8 cellular contexts compared by ENCODE assay signal in genomic region chr2:46876741-46877384, GRCh38. TPM values are rescaled to one million over a fixed set of nuclear protein-coding genes. Genes with fewer than 3 reads are reported as not detected.
A peak's percentile ranks its signal among the peaks of the same experiment; 100 is the strongest.
DNase-seq lines count a peak whose midpoint lies in the region; ATAC-seq and TF ChIP-seq lines count a peak whose summit lies in the region.

No MANE protein-coding gene starts in this region.

- no peak overlapping the region for H3K4me2 ChIP-seq in MM.1S (ENCODE audit: low read depth, low read length)

- peak; percentile 20; the same call in 1 of the 2 replicates for TF ChIP-seq CTCF in MM.1S (IDR thresholded peaks at IDR 0.05; ENCODE audit: low read length)
- TF ChIP-seq CTCF in foreskin keratinocyte (conservative IDR thresholded peaks at IDR 0.05), result peak; percentile 94

- H3K9ac ChIP-seq in MM.1S (ENCODE audit: low read length), result no peak overlapping the region

- no peak overlapping the region for H2AFZ ChIP-seq in MM.1S (ENCODE audit: low read length)

- H3K4me3 ChIP-seq in MM.1S (ENCODE audit: low read length), result no peak overlapping the region
- H3K4me3 ChIP-seq in CD8-positive, alpha-beta memory T cell (ENCODE audit: low read length), result no peak overlapping the region

- H3K9me3 Mint-ChIP-seq in CD8-positive, alpha-beta memory T cell, result no peaks in the 10 kb centered on the region

- peaks cover 10% of the 10 kb centered on the region for H3K4me1 ChIP-seq in MM.1S (ENCODE audit: low read length)
- peaks cover 11% of the 10 kb centered on the region for H3K4me1 ChIP-seq in foreskin keratinocyte
- no peaks in the 10 kb centered on the region for H3K4me1 ChIP-seq in CD8-positive, alpha-beta memory T cell (ENCODE audit: insufficient read depth, low read length)

- peaks cover 77% of the 10 kb centered on the region for H3K27me3 ChIP-seq in MM.1S (replicated peaks; ENCODE audit: insufficient read depth, low read length)
- H3K27me3 ChIP-seq in foreskin keratinocyte, result peaks cover 14% of the 10 kb centered on the region
- H3K27me3 ChIP-seq in CD8-positive, alpha-beta memory T cell (ENCODE audit: insufficient read depth, low read length, poor library complexity, severe bottlenecking), result no peaks in the 10 kb centered on the region

- CTCF ChIA-PET in CD8-positive, alpha-beta memory T cell (lab: Charles Lee), result no interaction called here

- peaks cover 15% of the 10 kb centered on the region for H3F3A ChIP-seq in MM.1S (ENCODE audit: insufficient read depth, low read length)

- DNase-seq in DMS79 treated with DMSO at 0.1 percent for 48 hours (lab: John Stamatoyannopoulos, UW) (peak; percentile 47), MM.1S (peak; percentile 46), T-helper 17 cell (no peak), foreskin keratinocyte (peak; percentile 54 to 77), renal cortical epithelial cell (ENCODE audit: low read depth) (peak; percentile 82), HK-2 (ENCODE audit: unreplicated experiment) (no peak)
- no peak for DNase-seq in CD8-positive, alpha-beta memory T cell

- H3K4me3 Mint-ChIP-seq in T-helper 17 cell, result no peak overlapping the region
- H3K4me3 Mint-ChIP-seq in CD8-positive, alpha-beta memory T cell, result no peak overlapping the region

- H4K20me1 ChIP-seq in MM.1S (ENCODE audit: insufficient read depth, low read length), result peaks cover 12% of the 10 kb centered on the region

- H3K4me1 Mint-ChIP-seq in T-helper 17 cell, result peaks cover 5% of the 10 kb centered on the region
- H3K4me1 Mint-ChIP-seq in CD8-positive, alpha-beta memory T cell, result no peaks in the 10 kb centered on the region

- H3K9me3 ChIP-seq in MM.1S (replicated peaks; ENCODE audit: insufficient read depth, low read length), result no peaks in the 10 kb centered on the region
- H3K9me3 ChIP-seq in T-helper 17 cell (ENCODE audit: control insufficient read depth, low read length, poor library complexity, severe bottlenecking), result no peaks in the 10 kb centered on the region
- no peaks in the 10 kb centered on the region for H3K9me3 ChIP-seq in CD8-positive, alpha-beta memory T cell (ENCODE audit: low read length)

- no peak overlapping the region for H3K27ac Mint-ChIP-seq in T-helper 17 cell
- no peak overlapping the region for H3K27ac Mint-ChIP-seq in CD8-positive, alpha-beta memory T cell

- H3K27me3 Mint-ChIP-seq in T-helper 17 cell, result peaks cover 27% of the 10 kb centered on the region
- H3K27me3 Mint-ChIP-seq in CD8-positive, alpha-beta memory T cell, result peaks cover 2 to 17% of the 10 kb centered on the region in 2 donors

- H3K36me3 ChIP-seq in MM.1S (replicated peaks; ENCODE audit: insufficient read depth, low read length), result no peaks in the 10 kb centered on the region
- no peaks in the 10 kb centered on the region for H3K36me3 ChIP-seq in CD8-positive, alpha-beta memory T cell (ENCODE audit: insufficient read depth, low read length)

- no peaks in the 10 kb centered on the region for H3K36me3 Mint-ChIP-seq in T-helper 17 cell (ENCODE audit: low read depth)
- no peaks in the 10 kb centered on the region for H3K36me3 Mint-ChIP-seq in CD8-positive, alpha-beta memory T cell

- no peak overlapping the region for H3K27ac ChIP-seq in MM.1S (ENCODE audit: low read length)
- no peak overlapping the region for H3K27ac ChIP-seq in foreskin keratinocyte
- no peak overlapping the region for H3K27ac ChIP-seq in CD8-positive, alpha-beta memory T cell (ENCODE audit: low read depth, low read length)

- POLR2A ChIA-PET in CD8-positive, alpha-beta memory T cell (lab: Charles Lee), result no interaction called here

- no peaks in the 10 kb centered on the region for H3K79me2 ChIP-seq in MM.1S (ENCODE audit: low read length)

- ATAC-seq in T-helper 17 cell (peak; percentile 50), foreskin keratinocyte (peak; percentile 40), HG03280 (IDR thresholded peaks at IDR 0.05; ENCODE audit: unreplicated experiment) (no peak)

- no peaks in the 10 kb centered on the region for H3K9me2 ChIP-seq in MM.1S (replicated peaks; ENCODE audit: insufficient read depth, low read length)

RNA-seq across cellular contexts. Expression of gene MCFD2, which starts 38.7 kb away (rescaled TPM):
- total RNA-seq in T-helper 17 cell (10 to 100 TPM; 29.0 to 41.9 TPM), foreskin keratinocyte (74.7 and 83.4 TPM in 2 replicates), renal cortical epithelial cell (90.1 and 103 TPM in 2 replicates)
- 36.6 and 45.8 TPM in 2 replicates for polyA plus RNA-seq in foreskin keratinocyte
- total RNA-seq in CD8-positive, alpha-beta memory T cell, result 10 to 100 TPM; 37.2 to 40.0 TPM
- polyA plus RNA-seq in CD8-positive, alpha-beta memory T cell, result 22.7 TPM

Comparison
In these comparisons a context has a peak if more than half of its experiments do, and no peak if none do; other contexts are left out.
1. DNase-seq: peak in DMS79 treated with DMSO at 0.1 percent for 48 hours (single experiment), MM.1S (single experiment), foreskin keratinocyte (2 of 2) and renal cortical epithelial cell (single experiment); none in T-helper 17 cell (0 of 3), CD8-positive, alpha-beta memory T cell (0 of 5) and HK-2 (single experiment).